ENCODE assay signal across 2 cellular contexts in genomic region chr17:223723-224471, GRCh38.
A peak's percentile ranks its signal among the peaks of the same experiment; 100 is the strongest.
TF ChIP-seq lines count a peak whose summit lies in the region.

No MANE protein-coding gene starts in this region.

TF ChIP-seq in K562, 482 proteins besides CTCF, POLR2A, EP300 and RAD21:
- TF ChIP-seq, protein P1, sequence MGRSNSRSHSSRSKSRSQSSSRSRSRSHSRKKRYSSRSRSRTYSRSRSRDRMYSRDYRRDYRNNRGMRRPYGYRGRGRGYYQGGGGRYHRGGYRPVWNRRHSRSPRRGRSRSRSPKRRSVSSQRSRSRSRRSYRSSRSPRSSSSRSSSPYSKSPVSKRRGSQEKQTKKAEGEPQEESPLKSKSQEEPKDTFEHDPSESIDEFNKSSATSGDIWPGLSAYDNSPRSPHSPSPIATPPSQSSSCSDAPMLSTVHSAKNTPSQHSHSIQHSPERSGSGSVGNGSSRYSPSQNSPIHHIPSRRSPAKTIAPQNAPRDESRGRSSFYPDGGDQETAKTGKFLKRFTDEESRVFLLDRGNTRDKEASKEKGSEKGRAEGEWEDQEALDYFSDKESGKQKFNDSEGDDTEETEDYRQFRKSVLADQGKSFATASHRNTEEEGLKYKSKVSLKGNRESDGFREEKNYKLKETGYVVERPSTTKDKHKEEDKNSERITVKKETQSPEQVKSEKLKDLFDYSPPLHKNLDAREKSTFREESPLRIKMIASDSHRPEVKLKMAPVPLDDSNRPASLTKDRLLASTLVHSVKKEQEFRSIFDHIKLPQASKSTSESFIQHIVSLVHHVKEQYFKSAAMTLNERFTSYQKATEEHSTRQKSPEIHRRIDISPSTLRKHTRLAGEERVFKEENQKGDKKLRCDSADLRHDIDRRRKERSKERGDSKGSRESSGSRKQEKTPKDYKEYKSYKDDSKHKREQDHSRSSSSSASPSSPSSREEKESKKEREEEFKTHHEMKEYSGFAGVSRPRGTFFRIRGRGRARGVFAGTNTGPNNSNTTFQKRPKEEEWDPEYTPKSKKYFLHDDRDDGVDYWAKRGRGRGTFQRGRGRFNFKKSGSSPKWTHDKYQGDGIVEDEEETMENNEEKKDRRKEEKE (IDR thresholded peaks at IDR 0.05; ENCODE audit: borderline replicate concordance in 1 of 2, control insufficient read depth in 1 of 2, low read depth in 2 of 2, low read length in 1 of 2), result no peak
- TF ChIP-seq ZKSCAN1 (IDR thresholded peaks at IDR 0.05; ENCODE audit: low read depth, low read length) (peak; percentile 73), ZNF24 (IDR thresholded peaks at IDR 0.05) (no peak)

TF ChIP-seq in HepG2, 621 proteins besides CTCF, POLR2A, EP300 and RAD21:
- no peak for TF ChIP-seq ZNF367 (CRISPR knock-in tag; IDR thresholded peaks at IDR 0.05; ENCODE audit: borderline replicate concordance)
- no peak for TF ChIP-seq ADNP (CRISPR knock-in tag; IDR thresholded peaks at IDR 0.05)
- TF ChIP-seq ZKSCAN1 (IDR thresholded peaks at IDR 0.05; ENCODE audit: low read length), result peak; percentile 88
TF ChIP-seq in HepG2: peak in this region for 1.
